In the genomic region with DNA sequence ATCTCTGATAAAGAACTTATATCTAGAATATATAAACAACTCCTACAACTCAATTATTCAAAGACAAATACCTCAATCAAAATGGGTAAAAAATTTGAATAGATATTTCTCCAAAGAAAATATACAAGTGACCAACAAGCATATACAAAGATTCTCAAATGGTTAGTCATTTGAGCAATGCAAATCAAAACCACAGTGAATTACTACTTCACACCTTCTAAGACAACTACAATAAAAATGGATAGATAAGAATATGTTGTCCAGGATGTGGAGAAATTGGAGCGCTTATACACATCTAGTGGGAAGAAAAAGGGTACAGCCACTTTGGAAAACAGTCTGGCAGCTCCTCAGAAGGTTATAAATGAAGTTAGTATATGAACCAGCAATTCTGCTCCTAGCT, we compare ENCODE assay signal across 25 cellular contexts.
"Had no signal": no experiment of that assay in that cellular context is flagged by ENCODE, and none has a peak within 500 bp of the region (broad histone marks: within the 10 kb centered on the region; RNA-seq: fewer than 3 reads in every experiment).

No MANE protein-coding gene starts in this region.

- H3K27ac ChIP-seq: body of pancreas, SK-N-MC, VCaP had no signal

- H3K4me1 ChIP-seq: body of pancreas had no signal

- H3K27me3 ChIP-seq: body of pancreas had no signal

- ATAC-seq: activated CD8-positive, alpha-beta T cell treated with anti-CD3 and anti-CD28 coated beads for 36 hours; activated T-cell treated with anti-CD3 and anti-CD28 coated beads, Interleukin-2, amount 50 U/mL, for 72 hours; body of pancreas; Panc1; Right ventricle myocardium inferior; T-cell had no signal

- H3K9me3 ChIP-seq: body of pancreas had no signal

- H3K4me3 ChIP-seq: body of pancreas, SK-N-MC had no signal

- DNase-seq: activated CD4-positive, alpha-beta T cell treated with anti-CD3 and anti-CD28 coated beads, Interleukin-2, amount 50 U/mL, for 1 hour; activated CD4-positive, CD25-positive, alpha-beta regulatory T cell; activated CD8-positive, alpha-beta memory T cell treated with anti-CD3 and anti-CD28 coated beads, Interleukin-2, amount 50 U/mL, for 4 hours; activated CD8-positive, alpha-beta T cell treated with anti-CD3 and anti-CD28 coated beads for 36 hours; activated gamma-delta T cell treated with Interleukin-2 at 50 U/mL for 16 hours; activated naive CD4-positive, alpha-beta T cell treated with anti-CD3 and anti-CD28 coated beads, Interleukin-2, amount 10 ng/mL, durations not matched to agents 7 days and 5 days; activated naive CD8-positive, alpha-beta T cell treated with anti-CD3 and anti-CD28 coated beads for 36 hours; activated T-cell treated with anti-CD3 and anti-CD28 coated beads, Interleukin-2, amount 50 U/mL, for 72 hours; anterior cingulate cortex; body of pancreas; NCI-H1048; NCI-H1417; NCI-H1930; NCI-H2171; NCI-H345; NCI-H510A; NCI-H526 treated with DMSO at 0.1 percent for 48 hours; NK-92 treated with Interleukin-12 subunit alpha and Interleukin-12 subunit beta, amount 100 ng/mL, for 24 hours; OCI-M1; RPMI8226; T-cell had no signal
